In genomic region chr11:75371930-75372876, GRCh38 we compare ENCODE assay signal across 10 cellular contexts. TPM values are rescaled to one million over a fixed set of nuclear protein-coding genes. Genes with fewer than 3 reads are reported as not detected.
DNase-seq lines count a peak whose midpoint lies in the region; ATAC-seq, FAIRE-seq and TF ChIP-seq lines count a peak whose summit lies in the region.
"Had no signal": no experiment of that assay in that cellular context is flagged by ENCODE, and none has a peak within 500 bp of the region (broad histone marks: within the 10 kb centered on the region; RNA-seq: fewer than 3 reads in every experiment).

No MANE protein-coding gene starts in this region.

- ATAC-seq in HG03025 (IDR thresholded peaks at IDR 0.05; ENCODE audit: low FRiP score, unreplicated experiment) (no peak), HG03175 (IDR thresholded peaks at IDR 0.05; ENCODE audit: unreplicated experiment) (no peak)

- no peak for DNase-seq in GM12892 (ENCODE audit: insufficient read length)
- peak; percentile 55 for DNase-seq in NCI-H2227 treated with DMSO at 0.1 percent for 48 hours (lab: John Stamatoyannopoulos, UW)
- DNase-seq in fibroblast of mammary gland (ENCODE audit: low read depth) = peak; percentile 68
- DNase-seq in caudate nucleus (lab: John Stamatoyannopoulos, UW) = no peak
- DNase-seq: NCI-H1092; stimulated activated CD4-positive, alpha-beta T cell treated with anti-CD3 and anti-CD28 coated beads, Interleukin-4, amount 100 ng/mL, for 1 hour had no signal

- peak overlapping the region in 12 of 21 experiments; percentile 18 to 72 (median 52) for H3K27ac ChIP-seq in skin epidermis
- H3K27ac ChIP-seq in caudate nucleus (ENCODE audit: low read depth, low read length) = no peak overlapping the region

- TF ChIP-seq CTCF in fibroblast of mammary gland (conservative IDR thresholded peaks at IDR 0.05; ENCODE audit: control insufficient read depth, insufficient read depth, low read depth, low read length) = no peak

- no peak for TF ChIP-seq POLR2A in GM12892 (IDR thresholded peaks at IDR 0.05; ENCODE audit: low read depth, low read length)

- peak; percentile 65 for FAIRE-seq in GM12892 (lab: Jason Lieb, UNC)
- FAIRE-seq: G401.6 had no signal

- H3K4me3 ChIP-seq in fibroblast of mammary gland (ENCODE audit: control insufficient read depth, low read depth, low read length) (no peak overlapping the region), skin epidermis (no peak overlapping the region)

RNA-seq across cellular contexts. Expression of gene ARRB1, which starts 20.7 kb away (rescaled TPM):
- 2.1 TPM for polyA plus RNA-seq in GM12892 (2012; ENCODE audit: missing spikeins)

RNA-seq across cellular contexts. Expression of gene RPS3, which starts 27.1 kb away (rescaled TPM):
- 7,421 TPM for polyA plus RNA-seq in GM12892 (2012; ENCODE audit: missing spikeins)

Comparison
In these comparisons a context has a peak if more than half of its experiments do, and no peak if none do; other contexts are left out.
1. DNase-seq: peak in NCI-H2227 treated with DMSO at 0.1 percent for 48 hours (single experiment) and fibroblast of mammary gland (single experiment); none in GM12892 (single experiment) and caudate nucleus (0 of 61).